Comparison of ENCODE assay signal across 19 cellular contexts in genomic region chr5:171703116-171703515, GRCh38.
A peak's percentile ranks its signal among the peaks of the same experiment; 100 is the strongest.
DNase-seq lines count a peak whose midpoint lies in the region; ATAC-seq, FAIRE-seq and TF ChIP-seq lines count a peak whose summit lies in the region.
"Had no signal": no experiment of that assay in that cellular context is flagged by ENCODE, and none has a peak within 500 bp of the region (broad histone marks: within the 10 kb centered on the region; RNA-seq: fewer than 3 reads in every experiment).

No MANE protein-coding gene starts in this region.

- H3K36me3 Mint-ChIP-seq in nephron (ENCODE audit: low read depth), result no peaks in the 10 kb centered on the region
- no peaks in the 10 kb centered on the region for H3K36me3 Mint-ChIP-seq in stimulated activated effector memory CD8-positive, alpha-beta T cell treated with anti-CD3 and anti-CD28 coated beads, Interleukin-12 subunit alpha, Interleukin-12 subunit beta, amount 100 ng/mL, for 72 hours
- H3K36me3 Mint-ChIP-seq: CD8-positive, alpha-beta T cell had no signal

- peak; percentile 23 for FAIRE-seq in bronchial epithelial cell (lab: Jason Lieb, UNC)
- FAIRE-seq: GM12891, GM19239, HTR-8/SVneo had no signal

- peak; percentile 8 for ATAC-seq in stimulated activated effector memory CD8-positive, alpha-beta T cell treated with anti-CD3 and anti-CD28 coated beads, Interleukin-12 subunit alpha, Interleukin-12 subunit beta, amount 100 ng/mL, for 72 hours
- no peak for ATAC-seq in GM19455 (IDR thresholded peaks at IDR 0.05; ENCODE audit: unreplicated experiment)
- ATAC-seq: CD8-positive, alpha-beta T cell had no signal

- H3K27me3 Mint-ChIP-seq in nephron (ENCODE audit: low read depth), result peaks cover 14% of the 10 kb centered on the region

- H3K27me3 ChIP-seq in bronchial epithelial cell (ENCODE audit: control insufficient read depth, insufficient read depth, low read length), result peaks cover 8% of the 10 kb centered on the region
- H3K27me3 ChIP-seq: BLaER1 treated with 17β-estradiol and CSF1 and Interleukin-3, amounts not matched to agents 10 nM and 100 nM had no signal

- H3K27ac Mint-ChIP-seq in nephron, result peak overlapping the region in 2 of 3 experiments; percentile 19 to 48
- no peak overlapping the region for H3K27ac Mint-ChIP-seq in stimulated activated effector memory CD8-positive, alpha-beta T cell treated with anti-CD3 and anti-CD28 coated beads, Interleukin-12 subunit alpha, Interleukin-12 subunit beta, amount 100 ng/mL, for 72 hours
- H3K27ac Mint-ChIP-seq: B cell; CD8-positive, alpha-beta T cell had no signal

- no peak overlapping the region for H3K4me3 ChIP-seq in bronchial epithelial cell (ENCODE audit: low read depth, low read length)
- H3K4me3 ChIP-seq: BLaER1 treated with 17β-estradiol and CSF1 and Interleukin-3, amounts not matched to agents 10 nM and 100 nM had no signal

- H3K4me1 Mint-ChIP-seq in nephron, result peaks cover 49% of the 10 kb centered on the region
- H3K4me1 Mint-ChIP-seq in stimulated activated effector memory CD8-positive, alpha-beta T cell treated with anti-CD3 and anti-CD28 coated beads, Interleukin-12 subunit alpha, Interleukin-12 subunit beta, amount 100 ng/mL, for 72 hours, result no peaks in the 10 kb centered on the region
- H3K4me1 Mint-ChIP-seq: B cell had no signal

- DNase-seq in bronchial epithelial cell (ENCODE audit: low read depth), result no peak
- DNase-seq in stimulated activated effector memory CD8-positive, alpha-beta T cell treated with anti-CD3 and anti-CD28 coated beads, Interleukin-12 subunit alpha, Interleukin-12 subunit beta, amount 100 ng/mL, for 72 hours (ENCODE audit: low spot score in 2 of 2), result no peak
- DNase-seq in stimulated activated CD4-positive, alpha-beta T cell treated with anti-CD3 and anti-CD28 coated beads, Interleukin-2, amount 100 ng/mL, for 24 hours, result no peak
- no peak for DNase-seq in GDM1 (lab: John Stamatoyannopoulos, UW)
- no peak for DNase-seq in stimulated activated CD4-positive, alpha-beta T cell treated with anti-CD3 and anti-CD28 coated beads, Interleukin-4, amount 100 ng/mL, for 1 hour
- DNase-seq: 8988T; Calu3; CD8-positive, alpha-beta T cell; DMS79 treated with DMSO at 0.1 percent for 48 hours; GOT3; H7; IMR-90 had no signal

- H3K36me3 ChIP-seq in bronchial epithelial cell (ENCODE audit: control insufficient read depth, insufficient read depth, low read length), result no peaks in the 10 kb centered on the region
- H3K36me3 ChIP-seq: BLaER1 treated with 17β-estradiol and CSF1 and Interleukin-3, amounts not matched to agents 10 nM and 100 nM had no signal

- H3K4me3 Mint-ChIP-seq in nephron, result no peak overlapping the region
- no peak overlapping the region for H3K4me3 Mint-ChIP-seq in stimulated activated effector memory CD8-positive, alpha-beta T cell treated with anti-CD3 and anti-CD28 coated beads, Interleukin-12 subunit alpha, Interleukin-12 subunit beta, amount 100 ng/mL, for 72 hours
- H3K4me3 Mint-ChIP-seq: B cell; CD8-positive, alpha-beta T cell had no signal

- no peaks in the 10 kb centered on the region for H3K9me3 Mint-ChIP-seq in nephron
- H3K9me3 Mint-ChIP-seq in stimulated activated effector memory CD8-positive, alpha-beta T cell treated with anti-CD3 and anti-CD28 coated beads, Interleukin-12 subunit alpha, Interleukin-12 subunit beta, amount 100 ng/mL, for 72 hours, result no peaks in the 10 kb centered on the region
- H3K9me3 Mint-ChIP-seq: CD8-positive, alpha-beta T cell had no signal

- no peak for TF ChIP-seq CTCF in bronchial epithelial cell (IDR thresholded peaks at IDR 0.05; ENCODE audit: insufficient read depth, low read length, severe bottlenecking)
- no peak for TF ChIP-seq CTCF in nephron (IDR thresholded peaks at IDR 0.05; ENCODE audit: unreplicated experiment in 3 of 3)
